8 cellular contexts compared by ENCODE assay signal in the genomic region with DNA sequence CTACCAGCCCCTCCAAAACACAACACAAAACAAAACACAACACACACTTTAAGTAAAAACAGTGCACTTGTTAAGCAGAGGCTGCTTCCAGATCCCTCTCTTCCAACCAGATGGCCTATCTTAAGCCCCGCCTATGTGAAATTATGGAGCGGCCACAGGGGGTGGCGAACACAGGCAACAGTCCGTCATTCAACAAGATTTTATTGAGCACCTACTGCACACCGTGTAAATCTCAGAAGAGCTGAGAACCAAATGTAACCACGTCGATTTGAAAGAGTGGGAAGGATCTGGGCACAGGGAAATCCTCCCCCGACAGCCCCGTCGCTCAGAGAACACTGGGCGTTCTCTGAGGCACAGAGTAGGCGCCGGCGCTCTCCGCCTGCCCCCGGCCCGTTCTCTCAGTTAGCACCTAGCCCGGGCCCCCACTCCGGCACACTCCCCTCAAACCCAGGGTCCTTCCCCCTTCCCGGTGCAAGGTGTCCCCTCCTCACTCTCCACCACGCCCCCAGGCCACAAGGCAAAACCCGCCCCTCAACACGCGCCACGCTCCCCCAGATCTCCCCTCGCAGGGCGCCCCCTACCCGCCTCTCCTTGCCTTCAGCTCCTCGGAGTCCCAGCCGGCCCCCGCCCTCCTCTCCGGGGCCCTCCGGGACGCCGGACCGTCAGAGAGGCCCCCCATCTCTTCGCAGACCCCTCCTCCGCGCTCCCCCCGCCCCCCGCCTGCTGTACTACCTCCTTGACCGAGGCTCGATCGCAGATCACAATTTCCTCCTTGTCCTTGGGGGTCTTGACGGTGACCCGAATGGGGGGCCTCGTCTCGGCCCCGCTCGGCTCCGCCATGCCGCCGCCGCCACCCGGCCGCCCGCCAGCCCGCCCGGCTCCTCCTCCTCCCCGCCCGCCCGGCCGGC. TPM values are rescaled to one million over a fixed set of nuclear protein-coding genes. Genes with fewer than 3 reads are reported as not detected.
DNase-seq lines count a peak whose midpoint lies in the region; ATAC-seq, FAIRE-seq and TF ChIP-seq lines count a peak whose summit lies in the region.

No MANE protein-coding gene starts in this region.

- H3K27me3 ChIP-seq in HUES48 (ENCODE audit: control insufficient read depth, insufficient read depth, low read length): no peaks in the 10 kb centered on the region
- no peaks in the 10 kb centered on the region for H3K27me3 ChIP-seq in neural cell (ENCODE audit: insufficient read depth, low read depth, low read length)

- H3K27ac ChIP-seq in HUES48 (ENCODE audit: low read depth, low read length) (peak overlapping the region; percentile 82), neural cell (ENCODE audit: low read length) (peak overlapping the region; percentile 80)

- H3F3A ChIP-seq in neural cell (ENCODE audit: insufficient read depth, low read length, poor library complexity, severe bottlenecking): peaks cover 3% of the 10 kb centered on the region

- no peaks in the 10 kb centered on the region for H3K9me2 ChIP-seq in neural cell (ENCODE audit: insufficient read depth, low read length)

- H3K9me3 Mint-ChIP-seq in stimulated activated naive CD8-positive, alpha-beta T cell treated with anti-CD3 and anti-CD28 coated beads, Interleukin-15, amount 100 ng/mL, for 72 hours: no peaks in the 10 kb centered on the region

- peak overlapping the region; percentile 89 to 97 for H3K4me3 Mint-ChIP-seq in stimulated activated naive CD8-positive, alpha-beta T cell treated with anti-CD3 and anti-CD28 coated beads, Interleukin-15, amount 100 ng/mL, for 72 hours

- H3K4me1 Mint-ChIP-seq in stimulated activated naive CD8-positive, alpha-beta T cell treated with anti-CD3 and anti-CD28 coated beads, Interleukin-15, amount 100 ng/mL, for 72 hours: peaks cover 38% of the 10 kb centered on the region

- H2AFZ ChIP-seq in neural cell (ENCODE audit: low read depth, low read length): peak overlapping the region; percentile 76

- peak; percentile 28 for TF ChIP-seq RAD21 in neural cell (conservative IDR thresholded peaks at IDR 0.05)

- H3K36me3 ChIP-seq in HUES48 (ENCODE audit: control insufficient read depth, insufficient read depth, low read length): peaks cover 45% of the 10 kb centered on the region
- no peaks in the 10 kb centered on the region for H3K36me3 ChIP-seq in neural cell (ENCODE audit: insufficient read depth, low read length)

- TF ChIP-seq CTCF in fibroblast of mammary gland (conservative IDR thresholded peaks at IDR 0.05; ENCODE audit: control insufficient read depth, insufficient read depth, low read depth, low read length): peak; percentile 1
- TF ChIP-seq CTCF in neural cell (IDR thresholded peaks at IDR 0.05; ENCODE audit: poor library complexity, severe bottlenecking): peak; percentile 65

- no peaks in the 10 kb centered on the region for H3K27me3 Mint-ChIP-seq in stimulated activated naive CD8-positive, alpha-beta T cell treated with anti-CD3 and anti-CD28 coated beads, Interleukin-15, amount 100 ng/mL, for 72 hours

- DNase-seq in Daoy (ENCODE audit: low read depth) (peak; percentile 68), RCC 7860 (ENCODE audit: low spot score) (peak; percentile 57), fibroblast of mammary gland (ENCODE audit: low read depth) (peak; percentile 64)
- DNase-seq in activated T-helper 1 cell treated with anti-CD3 and anti-CD28 coated beads, Interleukin-2, amount 50 U/mL, for 16 hours (ENCODE audit: low read depth in 1 of 2, low spot score in 1 of 2): peak; percentile 40 to 61
- peak; percentile 69 to 73 for DNase-seq in stimulated activated naive CD8-positive, alpha-beta T cell treated with anti-CD3 and anti-CD28 coated beads, Interleukin-15, amount 100 ng/mL, for 72 hours

- FAIRE-seq in RCC 7860 (lab: Jason Lieb, UNC): no peak

- H3K9me3 ChIP-seq in HUES48 (ENCODE audit: control insufficient read depth, insufficient read depth, low read length) (no peaks in the 10 kb centered on the region), neural cell (ENCODE audit: low read length) (no peaks in the 10 kb centered on the region)

- peaks cover 25% of the 10 kb centered on the region for H3K79me2 ChIP-seq in neural cell (replicated peaks; ENCODE audit: insufficient read depth, low read length)

- H3K9ac ChIP-seq in HUES48 (ENCODE audit: low read depth, low read length) (peak overlapping the region; percentile 30; the same call in 1 of the 2 replicates), neural cell (ENCODE audit: low read length) (peak overlapping the region; percentile 96)

- H3K4me3 ChIP-seq in HUES48 (ENCODE audit: low read depth, low read length) (peak overlapping the region; percentile 92), fibroblast of mammary gland (ENCODE audit: control insufficient read depth, low read depth, low read length) (peak overlapping the region; percentile 80), neural cell (ENCODE audit: low read length) (peak overlapping the region; percentile 91)

- peaks cover 8% of the 10 kb centered on the region; the same call in 1 of the 2 replicates for H3K4me1 ChIP-seq in HUES48 (ENCODE audit: control insufficient read depth, insufficient read depth, low read length)

- peak; percentile 5 for TF ChIP-seq EP300 in neural cell (conservative IDR thresholded peaks at IDR 0.05; ENCODE audit: poor library complexity, severe bottlenecking)

- H3K4me2 ChIP-seq in neural cell (ENCODE audit: low read length): peak overlapping the region; percentile 73

- peak overlapping the region; percentile 77 to 80 for H3K27ac Mint-ChIP-seq in stimulated activated naive CD8-positive, alpha-beta T cell treated with anti-CD3 and anti-CD28 coated beads, Interleukin-15, amount 100 ng/mL, for 72 hours

- H4K20me1 ChIP-seq in neural cell (ENCODE audit: insufficient read depth): no peaks in the 10 kb centered on the region

- ATAC-seq in stimulated activated naive CD8-positive, alpha-beta T cell treated with anti-CD3 and anti-CD28 coated beads, Interleukin-15, amount 100 ng/mL, for 72 hours: peak; percentile 57
- no peak for ATAC-seq in GM18870 (IDR thresholded peaks at IDR 0.05; ENCODE audit: unreplicated experiment)

TF ChIP-seq in neural cell, 6 proteins besides CTCF, POLR2A, EP300 and RAD21:
- no peak for TF ChIP-seq EZH2 (IDR thresholded peaks at IDR 0.05; ENCODE audit: borderline replicate concordance, insufficient read depth, low read length, poor library complexity, severe bottlenecking)
- peak; percentile 27 for TF ChIP-seq SMC3 (conservative IDR thresholded peaks at IDR 0.05; ENCODE audit: poor library complexity)
- TF ChIP-seq MXI1 (conservative IDR thresholded peaks at IDR 0.05; ENCODE audit: poor library complexity, severe bottlenecking): peak; percentile 80
- peak; percentile 7 for TF ChIP-seq REST (IDR thresholded peaks at IDR 0.05; ENCODE audit: borderline replicate concordance)
- TF ChIP-seq TAF1 (IDR thresholded peaks at IDR 0.05; ENCODE audit: low read depth): no peak
- TF ChIP-seq POLR2AphosphoS5 (IDR thresholded peaks at IDR 0.05): no peak

RNA-seq across cellular contexts. Expression of gene UBQLN4, which starts 0.5 kb away (rescaled TPM):
- total RNA-seq in Daoy (2014; rRNA removed; shearing (Covaris generic)): 22.7 and 28.5 TPM in 2 replicates
- polyA plus RNA-seq in neural cell: 34.9 and 39.3 TPM in 2 replicates
- polyA minus RNA-seq in neural cell: 47.5 and 51.2 TPM in 2 replicates

RNA-seq across cellular contexts. Expression of gene LAMTOR2, which starts 1.5 kb away (rescaled TPM):
- total RNA-seq in Daoy (2014; rRNA removed; shearing (Covaris generic)): 29.8 and 53.9 TPM in 2 replicates
- 81.3 and 82.6 TPM in 2 replicates for polyA plus RNA-seq in neural cell
- 24.6 and 39.8 TPM in 2 replicates for polyA minus RNA-seq in neural cell

RNA-seq across cellular contexts. Expression of gene RAB25, which starts 7.8 kb away (rescaled TPM):
- not detected in 2 replicates for total RNA-seq in Daoy (2014; rRNA removed; shearing (Covaris generic))
- 1.3 TPM in 1 of 2 replicates, not detected in the other for polyA plus RNA-seq in neural cell
- polyA minus RNA-seq in neural cell: not detected in 2 replicates

RNA-seq across cellular contexts. Expression of gene MEX3A, which starts 29.1 kb away (rescaled TPM):
- total RNA-seq in Daoy (2014; rRNA removed; shearing (Covaris generic)): 5.3 and 12.8 TPM in 2 replicates
- polyA plus RNA-seq in neural cell: 39.8 and 44.4 TPM in 2 replicates
- 114 and 119 TPM in 2 replicates for polyA minus RNA-seq in neural cell

RNA-seq across cellular contexts. Expression of gene SSR2, which starts 32.4 kb away (rescaled TPM):
- total RNA-seq in Daoy (2014; rRNA removed; shearing (Covaris generic)): 657 and 799 TPM in 2 replicates
- polyA plus RNA-seq in neural cell: 440 and 473 TPM in 2 replicates
- polyA minus RNA-seq in neural cell: 192 and 213 TPM in 2 replicates
